Comparison of ENCODE assay signal across 8 cellular contexts in the genomic region with DNA sequence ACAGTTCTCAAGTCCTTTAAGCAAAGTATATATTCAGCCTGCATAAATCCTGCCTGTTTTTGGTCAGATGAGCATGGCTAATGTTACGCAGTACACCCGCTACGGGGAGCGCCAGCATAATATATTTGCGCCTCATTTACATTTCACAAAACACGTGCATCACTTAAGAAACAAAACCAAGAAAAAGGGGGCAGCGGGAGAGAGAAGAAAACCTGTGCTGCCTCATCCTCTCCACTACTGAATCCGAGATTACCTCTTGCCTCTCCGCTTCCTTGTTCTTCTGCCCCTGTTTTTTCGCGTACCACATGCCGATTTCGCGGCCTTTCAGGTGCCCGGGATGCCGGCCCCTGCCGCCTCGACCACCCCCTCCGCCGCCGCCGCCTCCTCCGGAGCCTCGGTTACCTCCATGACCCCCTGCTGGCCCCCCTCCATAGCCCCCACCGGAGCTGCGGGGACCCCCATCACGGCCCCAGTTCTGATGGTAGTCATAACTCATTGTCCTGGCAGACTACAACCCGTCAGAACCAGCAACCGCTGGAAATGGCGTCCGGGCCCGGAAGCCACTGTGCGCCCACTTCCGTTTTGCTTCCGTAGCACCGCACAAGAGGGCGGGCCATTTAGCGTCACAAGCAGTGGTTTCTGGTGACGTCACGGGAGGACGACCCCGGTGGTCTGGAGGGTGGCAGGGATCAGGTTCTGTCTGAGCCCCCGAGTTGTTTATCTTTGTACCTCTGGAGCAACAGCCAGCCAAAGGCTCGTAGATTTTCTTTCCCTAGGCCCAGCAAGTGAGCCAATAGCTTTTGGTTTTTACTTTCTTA.
A peak's percentile ranks its signal among the peaks of the same experiment; 100 is the strongest.
DNase-seq lines count a peak whose midpoint lies in the region; ATAC-seq and TF ChIP-seq lines count a peak whose summit lies in the region.

A gene with protein sequence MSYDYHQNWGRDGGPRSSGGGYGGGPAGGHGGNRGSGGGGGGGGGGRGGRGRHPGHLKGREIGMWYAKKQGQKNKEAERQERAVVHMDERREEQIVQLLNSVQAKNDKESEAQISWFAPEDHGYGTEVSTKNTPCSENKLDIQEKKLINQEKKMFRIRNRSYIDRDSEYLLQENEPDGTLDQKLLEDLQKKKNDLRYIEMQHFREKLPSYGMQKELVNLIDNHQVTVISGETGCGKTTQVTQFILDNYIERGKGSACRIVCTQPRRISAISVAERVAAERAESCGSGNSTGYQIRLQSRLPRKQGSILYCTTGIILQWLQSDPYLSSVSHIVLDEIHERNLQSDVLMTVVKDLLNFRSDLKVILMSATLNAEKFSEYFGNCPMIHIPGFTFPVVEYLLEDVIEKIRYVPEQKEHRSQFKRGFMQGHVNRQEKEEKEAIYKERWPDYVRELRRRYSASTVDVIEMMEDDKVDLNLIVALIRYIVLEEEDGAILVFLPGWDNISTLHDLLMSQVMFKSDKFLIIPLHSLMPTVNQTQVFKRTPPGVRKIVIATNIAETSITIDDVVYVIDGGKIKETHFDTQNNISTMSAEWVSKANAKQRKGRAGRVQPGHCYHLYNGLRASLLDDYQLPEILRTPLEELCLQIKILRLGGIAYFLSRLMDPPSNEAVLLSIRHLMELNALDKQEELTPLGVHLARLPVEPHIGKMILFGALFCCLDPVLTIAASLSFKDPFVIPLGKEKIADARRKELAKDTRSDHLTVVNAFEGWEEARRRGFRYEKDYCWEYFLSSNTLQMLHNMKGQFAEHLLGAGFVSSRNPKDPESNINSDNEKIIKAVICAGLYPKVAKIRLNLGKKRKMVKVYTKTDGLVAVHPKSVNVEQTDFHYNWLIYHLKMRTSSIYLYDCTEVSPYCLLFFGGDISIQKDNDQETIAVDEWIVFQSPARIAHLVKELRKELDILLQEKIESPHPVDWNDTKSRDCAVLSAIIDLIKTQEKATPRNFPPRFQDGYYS (minus strand): TSS at position 567 of the 818 bp plus-strand sequence. CDS start 71 bp downstream, at position 496.

- H3K4me1 Mint-ChIP-seq in central memory CD8-positive, alpha-beta T cell = peaks cover 6% of the 10 kb centered on the region

- H3K9me3 Mint-ChIP-seq in central memory CD8-positive, alpha-beta T cell = no peaks in the 10 kb centered on the region

- H3K4me3 Mint-ChIP-seq in central memory CD8-positive, alpha-beta T cell = no peak within 1 kb of the TSS

- no peak for TF ChIP-seq CTCF in AG09309 (IDR thresholded peaks at IDR 0.05; ENCODE audit: control insufficient read depth, insufficient read depth, low read depth, low read length, missing control alignments)

- peak; percentile 95 for ATAC-seq in GM19025 (IDR thresholded peaks at IDR 0.05; ENCODE audit: low read depth, unreplicated experiment)
- ATAC-seq in HG03342 (IDR thresholded peaks at IDR 0.05; ENCODE audit: unreplicated experiment) = peak; percentile 95
- ATAC-seq in central memory CD8-positive, alpha-beta T cell (replicated peaks; ENCODE audit: extremely low read depth, poor library complexity, severe bottlenecking) = peak; percentile 91

- DNase-seq in AG09309 (ENCODE audit: low read depth) = peak; percentile 61
- peak; percentile 68 for DNase-seq in NCI-H345 treated with DMSO at 0.1 percent for 48 hours (lab: John Stamatoyannopoulos, UW; ENCODE audit: unreplicated experiment)
- DNase-seq in activated CD4-positive, CD25-positive, alpha-beta regulatory T cell treated with anti-CD3 and anti-CD28 coated beads, Interleukin-2, amount 50 U/mL, for 16 hours (ENCODE audit: low read depth, low spot score) = peak; percentile 78
- DNase-seq in central memory CD8-positive, alpha-beta T cell (ENCODE audit: low spot score in 2 of 2) = peak; percentile 81 to 87
- peak; percentile 93 for DNase-seq in islet precursor cell
- peak; percentile 80 to 83 (median 81) for DNase-seq in stimulated activated CD4-positive, alpha-beta T cell treated with anti-CD3 and anti-CD28 coated beads, Interleukin-12 subunit alpha, Interleukin-12 subunit beta, amount 100 ng/mL, for 48 hours (ENCODE audit: low read depth in 2 of 3, low spot score in 1 of 3)

- H3K36me3 Mint-ChIP-seq in central memory CD8-positive, alpha-beta T cell (ENCODE audit: insufficient read depth) = peaks cover 15% of the 10 kb centered on the region

- peak within 1 kb of the TSS; percentile 73 for H3K4me3 ChIP-seq in AG09309 (ENCODE audit: control insufficient read depth, low read depth, low read length)

- H3K27ac Mint-ChIP-seq in central memory CD8-positive, alpha-beta T cell (ENCODE audit: low read depth) = no peak within 1 kb of the TSS

- no peaks in the 10 kb centered on the region for H3K27me3 Mint-ChIP-seq in central memory CD8-positive, alpha-beta T cell

Comparison
In these comparisons a context has a peak if more than half of its experiments do, and no peak if none do; other contexts are left out.
1. Peak in every context shown above with its lines: DNase-seq, ATAC-seq and H3K4me3 ChIP-seq.